1 cellular context compared by ENCODE assay signal in the genomic region with DNA sequence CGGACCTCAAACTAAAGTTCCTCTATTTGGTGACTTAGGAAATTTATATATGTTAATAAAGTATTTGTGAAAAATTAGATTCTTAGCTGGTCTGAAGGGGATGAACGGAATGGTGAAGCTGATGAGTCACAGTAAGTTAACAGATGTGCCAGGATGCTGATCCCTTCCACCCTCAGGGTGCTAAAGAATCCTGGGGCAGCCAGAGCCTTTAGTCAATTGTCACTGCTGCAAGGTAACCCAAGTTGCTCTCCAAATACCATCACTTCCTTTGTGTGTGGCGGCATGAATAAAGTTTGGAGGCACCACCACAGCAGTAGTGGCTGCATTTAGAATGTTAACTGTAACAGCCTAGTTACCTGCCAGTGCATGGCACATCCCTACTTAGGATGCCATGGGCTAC.
TF ChIP-seq lines count a peak whose summit lies in the region.

No MANE protein-coding gene starts in this region.

TF ChIP-seq in H1, 55 proteins besides CTCF, POLR2A, EP300 and RAD21:
- TF ChIP-seq KDM5A (IDR thresholded peaks at IDR 0.05; ENCODE audit: low read length), result no peak
- TF ChIP-seq SIN3A (conservative IDR thresholded peaks at IDR 0.05 in 1 of 2, IDR thresholded peaks at IDR 0.05 in 1 of 2; ENCODE audit: low read depth in 1 of 2, low read length in 2 of 2), result no peak
- no peak for TF ChIP-seq CTBP2 (IDR thresholded peaks at IDR 0.05; ENCODE audit: borderline replicate concordance, insufficient read depth, insufficient read length, low read length)
- TF ChIP-seq EGR1 (IDR thresholded peaks at IDR 0.05; ENCODE audit: borderline replicate concordance, low read depth, low read length), result no peak
- TF ChIP-seq CEBPB (IDR thresholded peaks at IDR 0.05; ENCODE audit: low read depth, low read length), result no peak
- no peak for TF ChIP-seq KDM4A (IDR thresholded peaks at IDR 0.05; ENCODE audit: low read depth, low read length, severe bottlenecking)
- TF ChIP-seq, protein P1, sequence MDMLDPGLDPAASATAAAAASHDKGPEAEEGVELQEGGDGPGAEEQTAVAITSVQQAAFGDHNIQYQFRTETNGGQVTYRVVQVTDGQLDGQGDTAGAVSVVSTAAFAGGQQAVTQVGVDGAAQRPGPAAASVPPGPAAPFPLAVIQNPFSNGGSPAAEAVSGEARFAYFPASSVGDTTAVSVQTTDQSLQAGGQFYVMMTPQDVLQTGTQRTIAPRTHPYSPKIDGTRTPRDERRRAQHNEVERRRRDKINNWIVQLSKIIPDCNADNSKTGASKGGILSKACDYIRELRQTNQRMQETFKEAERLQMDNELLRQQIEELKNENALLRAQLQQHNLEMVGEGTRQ (IDR thresholded peaks at IDR 0.05; ENCODE audit: low read length), result no peak
- no peak for TF ChIP-seq CBX8 (IDR thresholded peaks at IDR 0.05; ENCODE audit: borderline replicate concordance, low read depth, low read length)
- no peak for TF ChIP-seq NANOG (IDR thresholded peaks at IDR 0.05; ENCODE audit: insufficient read depth, low read depth, low read length, poor library complexity, severe bottlenecking)
- no peak for TF ChIP-seq ASH2L (IDR thresholded peaks at IDR 0.05; ENCODE audit: low read length)
- TF ChIP-seq BRCA1 (IDR thresholded peaks at IDR 0.05; ENCODE audit: low read depth, low read length), result no peak
- no peak for TF ChIP-seq SP2 (IDR thresholded peaks at IDR 0.05; ENCODE audit: low read length)
- no peak for TF ChIP-seq TCF12 (IDR thresholded peaks at IDR 0.05; ENCODE audit: low read depth, low read length)
- TF ChIP-seq KDM1A (IDR thresholded peaks at IDR 0.05; ENCODE audit: borderline replicate concordance, low read length), result no peak
